ENCODE assay signal across 6 cellular contexts in the genomic region with DNA sequence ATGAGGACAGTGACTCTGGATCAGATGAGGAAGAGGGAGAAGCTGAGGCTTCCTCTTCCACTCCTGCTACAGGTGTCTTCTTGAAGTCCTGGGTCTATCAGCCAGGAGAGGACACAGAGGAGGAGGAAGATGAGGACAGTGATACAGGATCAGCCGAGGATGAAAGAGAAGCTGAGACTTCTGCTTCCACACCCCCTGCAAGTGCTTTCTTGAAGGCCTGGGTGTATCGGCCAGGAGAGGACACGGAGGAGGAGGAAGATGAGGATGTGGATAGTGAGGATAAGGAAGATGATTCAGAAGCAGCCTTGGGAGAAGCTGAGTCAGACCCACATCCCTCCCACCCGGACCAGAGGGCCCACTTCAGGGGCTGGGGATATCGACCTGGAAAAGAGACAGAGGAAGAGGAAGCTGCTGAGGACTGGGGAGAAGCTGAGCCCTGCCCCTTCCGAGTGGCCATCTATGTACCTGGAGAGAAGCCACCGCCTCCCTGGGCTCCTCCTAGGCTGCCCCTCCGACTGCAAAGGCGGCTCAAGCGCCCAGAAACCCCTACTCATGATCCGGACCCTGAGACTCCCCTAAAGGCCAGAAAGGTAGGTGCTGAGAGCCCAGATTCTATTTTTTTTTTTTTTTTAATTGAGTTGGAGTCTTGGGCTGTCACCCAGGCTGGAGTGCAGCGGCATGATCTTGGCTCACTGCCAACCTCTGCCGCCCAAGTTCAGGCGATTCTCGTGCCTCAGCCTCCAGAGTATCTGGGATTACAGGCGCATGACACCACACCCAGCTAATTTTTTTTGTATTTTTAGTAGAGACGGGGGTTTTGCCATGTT. TPM values are rescaled to one million over a fixed set of nuclear protein-coding genes. Genes with fewer than 3 reads are reported as not detected.
A peak's percentile ranks its signal among the peaks of the same experiment; 100 is the strongest.
DNase-seq lines count a peak whose midpoint lies in the region; ATAC-seq and TF ChIP-seq lines count a peak whose summit lies in the region.

No MANE protein-coding gene starts in this region.

- H3K36me3 Mint-ChIP-seq in T-helper 2 cell treated with Interferon-gamma antibody and Interleukin-4, amounts not matched to agents 5 μg/mL and 100 μg/mL, for 36 hours (ENCODE audit: low read depth), result peaks cover 53% of the 10 kb centered on the region
- H3K36me3 Mint-ChIP-seq in type B pancreatic cell, result peaks cover 38% of the 10 kb centered on the region

- peaks cover 46% of the 10 kb centered on the region for H3K4me1 Mint-ChIP-seq in T-helper 2 cell treated with Interferon-gamma antibody and Interleukin-4, amounts not matched to agents 5 μg/mL and 100 μg/mL, for 36 hours (ENCODE audit: low read depth)
- peaks cover 37% of the 10 kb centered on the region for H3K4me1 Mint-ChIP-seq in type B pancreatic cell (ENCODE audit: unreplicated experiment)

- intact Hi-C loops in left ventricle myocardium superior (cut with micrococcal nuclease), result no loop called here

- DNase-seq in NCI-H1417 (lab: John Stamatoyannopoulos, UW), result peak in 2 of 3 experiments; percentile 60 to 75
- no peak for DNase-seq in NCI-H1417 treated with DMSO at 0.1 percent for 48 hours (lab: John Stamatoyannopoulos, UW)
- peak; percentile 16 for DNase-seq in T-helper 2 cell treated with Interferon-gamma antibody and Interleukin-4, amounts not matched to agents 5 μg/mL and 100 μg/mL, for 36 hours (ENCODE audit: low spot score)
- DNase-seq in left ventricle myocardium superior, result peak; percentile 64
- no peak for DNase-seq in type B pancreatic cell (ENCODE audit: extremely low spot score, unreplicated experiment)
- no peak for DNase-seq in superior temporal gyrus (ENCODE audit: extremely low spot score)

- H3K9me3 Mint-ChIP-seq in T-helper 2 cell treated with Interferon-gamma antibody and Interleukin-4, amounts not matched to agents 5 μg/mL and 100 μg/mL, for 36 hours, result no peaks in the 10 kb centered on the region
- no peaks in the 10 kb centered on the region for H3K9me3 Mint-ChIP-seq in type B pancreatic cell

- H3K4me3 Mint-ChIP-seq in T-helper 2 cell treated with Interferon-gamma antibody and Interleukin-4, amounts not matched to agents 5 μg/mL and 100 μg/mL, for 36 hours, result peak overlapping the region; percentile 100
- H3K4me3 Mint-ChIP-seq in type B pancreatic cell, result peak overlapping the region; percentile 99

- no peak for ATAC-seq in left ventricle myocardium superior

- no peaks in the 10 kb centered on the region for H3K27me3 Mint-ChIP-seq in T-helper 2 cell treated with Interferon-gamma antibody and Interleukin-4, amounts not matched to agents 5 μg/mL and 100 μg/mL, for 36 hours (ENCODE audit: low read depth)
- H3K27me3 Mint-ChIP-seq in type B pancreatic cell, result peaks cover 4% of the 10 kb centered on the region

- no peak for TF ChIP-seq CTCF in type B pancreatic cell (conservative IDR thresholded peaks at IDR 0.05)

- peak overlapping the region; percentile 100 for H3K27ac Mint-ChIP-seq in T-helper 2 cell treated with Interferon-gamma antibody and Interleukin-4, amounts not matched to agents 5 μg/mL and 100 μg/mL, for 36 hours
- H3K27ac Mint-ChIP-seq in type B pancreatic cell, result peak overlapping the region; percentile 100

RNA-seq across cellular contexts. Expression of a gene that starts 2.3 kb away (rescaled TPM):
- total RNA-seq in left ventricle myocardium superior (63.0 TPM), type B pancreatic cell (ENCODE audit: low replicate concordance) (57.5 and 161 TPM in 2 replicates)

RNA-seq across cellular contexts. Expression of a gene that starts 6.1 kb away (rescaled TPM):
- total RNA-seq in left ventricle myocardium superior (22.2 TPM), type B pancreatic cell (ENCODE audit: low replicate concordance) (15.8 and 45.4 TPM in 2 replicates)

RNA-seq across cellular contexts. Expression of a gene that starts 24.0 kb away (rescaled TPM):
- not detected for total RNA-seq in left ventricle myocardium superior
- not detected in 2 replicates for total RNA-seq in type B pancreatic cell (ENCODE audit: low replicate concordance)

RNA-seq across cellular contexts. Expression of a gene that starts 25.6 kb away (rescaled TPM):
- 265 TPM for total RNA-seq in left ventricle myocardium superior
- total RNA-seq in type B pancreatic cell (ENCODE audit: low replicate concordance), result 202 and 205 TPM in 2 replicates

RNA-seq across cellular contexts. Expression of a gene that starts 38.2 kb away (rescaled TPM):
- total RNA-seq in left ventricle myocardium superior (1.2 TPM), type B pancreatic cell (ENCODE audit: low replicate concordance) (9.4 and 12.9 TPM in 2 replicates)

Comparison
In these comparisons a context has a peak if more than half of its experiments do, and no peak if none do; other contexts are left out.
1. DNase-seq: peak in NCI-H1417 (2 of 3), T-helper 2 cell treated with Interferon-gamma antibody and Interleukin-4, amounts not matched to agents 5 μg/mL and 100 μg/mL, for 36 hours (single experiment) and left ventricle myocardium superior (single experiment); none in NCI-H1417 treated with DMSO at 0.1 percent for 48 hours (single experiment), type B pancreatic cell (single experiment) and superior temporal gyrus (single experiment).